Comparison of ENCODE assay signal across 8 cellular contexts in genomic region chr5:119070828-119071572, GRCh38. TPM values are rescaled to one million over a fixed set of nuclear protein-coding genes. Genes with fewer than 3 reads are reported as not detected.
DNase-seq lines count a peak whose midpoint lies in the region; ATAC-seq, FAIRE-seq and TF ChIP-seq lines count a peak whose summit lies in the region.

Gene DMXL1, plus strand, starts transcription at chr5:119071087. Its CDS starts 483 bp downstream, at chr5:119071570.

- no peaks in the 10 kb centered on the region for H3K9me3 ChIP-seq in OCI-LY7 (ENCODE audit: low read length)
- H3K9me3 ChIP-seq in endothelial cell of umbilical vein (replicated peaks; ENCODE audit: control insufficient read depth, insufficient read depth, low read length) = no peaks in the 10 kb centered on the region

- dilution Hi-C loops in endothelial cell of umbilical vein (cut with MboI; ENCODE audit: extremely low pct_ligation_motif_present, low sequenced_read_pairs) = no loop called here

- H2AFZ ChIP-seq in OCI-LY7 (ENCODE audit: low read length) (peak within 1 kb of the TSS; percentile 98), endothelial cell of umbilical vein (ENCODE audit: low read depth, low read length) (peak within 1 kb of the TSS; percentile 98)

- peak; percentile 92 for FAIRE-seq in endothelial cell of umbilical vein (lab: Jason Lieb, UNC)

- H3K27ac ChIP-seq in OCI-LY7 (ENCODE audit: low read depth, low read length, poor library complexity, severe bottlenecking) (peak within 1 kb of the TSS; percentile 84), endothelial cell of umbilical vein (ENCODE audit: insufficient read depth, low read depth, low read length) (peak within 1 kb of the TSS; percentile 64)

- H3K36me3 Mint-ChIP-seq in Calu3 (ENCODE audit: insufficient read depth, unreplicated experiment) = peaks cover 34% of the 10 kb centered on the region

- ATAC-seq in GM21526 (IDR thresholded peaks at IDR 0.05; ENCODE audit: low FRiP score, unreplicated experiment) = peak; percentile 77

- no peaks in the 10 kb centered on the region for H3K27me3 Mint-ChIP-seq in Calu3 (ENCODE audit: unreplicated experiment)

- H3K9me1 ChIP-seq in endothelial cell of umbilical vein (replicated peaks; ENCODE audit: control insufficient read depth, extremely low read depth, insufficient read depth, low read length) = no peaks in the 10 kb centered on the region

- H4K20me1 ChIP-seq in OCI-LY7 (ENCODE audit: insufficient read depth, low read length) = no peaks in the 10 kb centered on the region
- peaks cover under 1% of the 10 kb centered on the region for H4K20me1 ChIP-seq in endothelial cell of umbilical vein (replicated peaks; ENCODE audit: control insufficient read depth, extremely low read depth, insufficient read depth, low read length)

- H3K4me3 Mint-ChIP-seq in Calu3 (ENCODE audit: low read depth, unreplicated experiment) = peak within 1 kb of the TSS; percentile 100

- H3K4me2 ChIP-seq in OCI-LY7 (ENCODE audit: low read length) (peak within 1 kb of the TSS; percentile 96), endothelial cell of umbilical vein (ENCODE audit: insufficient read depth, low read length) (peak within 1 kb of the TSS; percentile 98)

- POLR2A ChIA-PET in OCI-LY7 (lab: Charles Lee) = interaction anchor here (0.6 to 2.4 kb wide), 27 partner anchors 9 to 334 kb away, joined by 3 to 13 read pairs (median 4); no protein-coding TSS in a partner anchor
- POLR2A ChIA-PET in endothelial cell of umbilical vein (lab: Charles Lee) = interaction anchor here (1.1 to 1.9 kb wide), 3 partner anchors 188 to 341 kb away, joined by 3 to 6 read pairs (median 5); no protein-coding TSS in a partner anchor

- H3K9me3 Mint-ChIP-seq in Calu3 (ENCODE audit: low read depth, unreplicated experiment) = no peaks in the 10 kb centered on the region

- peak; percentile 6 for TF ChIP-seq POLR2A in endothelial cell of umbilical vein (IDR thresholded peaks at IDR 0.05; ENCODE audit: low read depth, low read length)

- DNase-seq in Calu3 (peak; percentile 99), HuH-7.5 (ENCODE audit: low spot score) (peak; percentile 53), OCI-LY7 (ENCODE audit: low spot score) (peak; percentile 100), activated T-cell treated with anti-CD3 and anti-CD28 coated beads for 1 hour (ENCODE audit: low read depth) (peak; percentile 96), endothelial cell of umbilical vein (ENCODE audit: low read depth, low spot score) (peak; percentile 100), midbrain (lab: John Stamatoyannopoulos, UW) (peak; percentile 99)
- peak; percentile 94 to 96 for DNase-seq in stimulated activated CD8-positive, alpha-beta memory T cell treated with anti-CD3 and anti-CD28 coated beads, Interleukin-2, amount 100 ng/mL, for 1 hour (ENCODE audit: low read depth in 2 of 2)

- no peaks in the 10 kb centered on the region for H3K27me3 ChIP-seq in endothelial cell of umbilical vein (ENCODE audit: control insufficient read depth in 2 of 2, insufficient read depth in 2 of 2, low read length in 2 of 2)

- peaks cover 29% of the 10 kb centered on the region for H3K4me1 ChIP-seq in OCI-LY7 (ENCODE audit: insufficient read depth, low read length, poor library complexity, severe bottlenecking)
- peaks cover 9% of the 10 kb centered on the region for H3K4me1 ChIP-seq in endothelial cell of umbilical vein (ENCODE audit: control insufficient read depth, extremely low read depth, insufficient read depth, low read length)

- peak within 1 kb of the TSS; percentile 70 for H3K9ac ChIP-seq in endothelial cell of umbilical vein (replicated peaks; ENCODE audit: extremely low read depth, insufficient read depth, low read length)

- BruUV-seq in Calu3 (replicated peaks; lab: Mats Ljungman, UMichigan) (no TSS peak), OCI-LY7 (replicated peaks; lab: Mats Ljungman, UMichigan) (no TSS peak), endothelial cell of umbilical vein (replicated peaks; lab: Mats Ljungman, UMichigan) (no TSS peak)

- H3K9me2 ChIP-seq in OCI-LY7 (ENCODE audit: insufficient read depth, low read length) = no peaks in the 10 kb centered on the region

- TF ChIP-seq CTCF in Calu3 (IDR thresholded peaks at IDR 0.05; ENCODE audit: unreplicated experiment) = no peak
- TF ChIP-seq CTCF in OCI-LY7 (conservative IDR thresholded peaks at IDR 0.05; ENCODE audit: low read length) = no peak
- TF ChIP-seq CTCF in endothelial cell of umbilical vein (IDR thresholded peaks at IDR 0.05; ENCODE audit: extremely low read depth in 1 of 2, insufficient read depth in 1 of 2, low read depth in 1 of 2, low read length in 2 of 2) = no peak

- peaks cover 53% of the 10 kb centered on the region for H3K79me2 ChIP-seq in OCI-LY7 (ENCODE audit: insufficient read depth, low read depth, low read length)
- H3K79me2 ChIP-seq in endothelial cell of umbilical vein (ENCODE audit: control insufficient read depth, insufficient read depth, low read length) = peaks cover 22% of the 10 kb centered on the region

- H3K36me3 ChIP-seq in OCI-LY7 (ENCODE audit: insufficient read depth, low read length) = no peaks in the 10 kb centered on the region
- no peaks in the 10 kb centered on the region for H3K36me3 ChIP-seq in endothelial cell of umbilical vein (ENCODE audit: control insufficient read depth in 2 of 2, extremely low read depth in 1 of 2, insufficient read depth in 2 of 2, low read length in 2 of 2)

- peaks cover 25% of the 10 kb centered on the region for H3K4me1 Mint-ChIP-seq in Calu3 (ENCODE audit: low read depth, unreplicated experiment)

- CTCF ChIA-PET in Calu3 (lab: Charles Lee) (interaction anchor here (0.5 to 2.0 kb wide), 11 partner anchors 18 to 508 kb away, joined by 3 to 7 read pairs (median 4); partner anchors contain the start of gene DTWD2), OCI-LY7 (lab: Charles Lee; ENCODE audit: unreplicated experiment) (interaction anchor here (1.3 kb wide), 1 partner anchor 38 kb away, joined by 7 read pairs; no protein-coding TSS in a partner anchor), endothelial cell of umbilical vein (lab: Charles Lee) (interaction anchor here (0.9 to 2.1 kb wide), 9 partner anchors 22 to 341 kb away, joined by 3 to 13 read pairs (median 6); partner anchors contain the start of gene DTWD2)

- peak within 1 kb of the TSS; percentile 95 for H3K27ac Mint-ChIP-seq in Calu3 (ENCODE audit: unreplicated experiment)

- peak within 1 kb of the TSS; percentile 79 for H3K4me3 ChIP-seq in OCI-LY7 (ENCODE audit: low read depth, low read length, poor library complexity, severe bottlenecking)
- H3K4me3 ChIP-seq in endothelial cell of umbilical vein (replicated peaks in 1 of 3; ENCODE audit: insufficient read depth in 1 of 3, low read depth in 1 of 3, low read length in 3 of 3) = peak within 1 kb of the TSS; percentile 61 to 100 (median 74)

- intact Hi-C loops in Calu3 (cut with micrococcal nuclease; ENCODE audit: unreplicated experiment) (loop anchor here (5.0 kb wide), 2 partner anchors 231 to 341 kb away; no protein-coding TSS in a partner anchor), OCI-LY7 (cut with micrococcal nuclease; ENCODE audit: unreplicated experiment) (loop anchor here (1.0 to 2.0 kb wide), 4 partner anchors 40 to 381 kb away; partner anchors contain the start of gene HSD17B4), endothelial cell of umbilical vein (cut with micrococcal nuclease) (loop anchor here (1.0 to 2.0 kb wide), 4 partner anchors 83 to 341 kb away; partner anchors contain the start of gene DTWD2)

TF ChIP-seq in endothelial cell of umbilical vein, 7 proteins besides CTCF, POLR2A, EP300 and RAD21:
- TF ChIP-seq MAX (IDR thresholded peaks at IDR 0.05; ENCODE audit: insufficient read depth, insufficient read length) = no peak
- no peak for TF ChIP-seq JUN (IDR thresholded peaks at IDR 0.05; ENCODE audit: borderline replicate concordance, insufficient read depth, insufficient read length, low read depth)
- no peak for TF ChIP-seq FOS (IDR thresholded peaks at IDR 0.05; ENCODE audit: borderline replicate concordance, insufficient read depth, low read length)
- TF ChIP-seq MYC (IDR thresholded peaks at IDR 0.05; ENCODE audit: low read depth, low read length) = no peak
- TF ChIP-seq EZH2 (IDR thresholded peaks at IDR 0.05; ENCODE audit: borderline replicate concordance, low read depth, low read length, severe bottlenecking) = no peak
- peak; percentile 70 for TF ChIP-seq POLR2AphosphoS5 (IDR thresholded peaks at IDR 0.05; ENCODE audit: insufficient read depth, low read depth, low read length)

RNA-seq across cellular contexts. Expression of gene DMXL1, which starts in this region (rescaled TPM):
- total RNA-seq in Calu3 (2022) (43.3 and 46.6 TPM in 2 replicates), OCI-LY7 (2022) (79.4 and 86.8 TPM in 2 replicates), endothelial cell of umbilical vein (24.7 and 26.1 TPM in 2 replicates)
- total RNA-seq in OCI-LY7 (2014; rRNA removed; shearing (Covaris generic)) = 43.0 and 76.6 TPM in 2 replicates
- 4.4 and 5.4 TPM in 2 replicates for polyA plus RNA-seq in endothelial cell of umbilical vein
- polyA plus RNA-seq in endothelial cell of umbilical vein (2011; cell fraction: cytosol; rRNA removed) = 6.2 and 6.5 TPM in 2 replicates
- 20.3 and 26.4 TPM in 2 replicates for polyA plus RNA-seq in endothelial cell of umbilical vein (2011; cell fraction: nucleus; rRNA removed)
- polyA plus RNA-seq in endothelial cell of umbilical vein (2012) = 11.5 and 12.5 TPM in 2 replicates
- polyA minus RNA-seq in endothelial cell of umbilical vein = 25.0 and 27.8 TPM in 2 replicates
- polyA minus RNA-seq in endothelial cell of umbilical vein (2011; cell fraction: cytosol; rRNA and poly(A)+ RNA removed) = 23.1 TPM
- 51.6 and 83.0 TPM in 2 replicates for polyA minus RNA-seq in endothelial cell of umbilical vein (2011; cell fraction: nucleus; rRNA and poly(A)+ RNA removed)

Comparison
In these comparisons a context has a peak if more than half of its experiments do, and no peak if none do; other contexts are left out.
1. Peak in every context shown above with its lines: DNase-seq, ATAC-seq, H3K4me3 ChIP-seq and H3K27ac ChIP-seq.